In genomic region chr3:47282424-47283192, GRCh38 we compare ENCODE assay signal across 1 cellular context.
TF ChIP-seq lines count a peak whose summit lies in the region.

Gene KIF9 (minus strand): TSS chr3:47282799. CDS start chr3:47277374, 5,425 bp downstream.
Gene KLHL18 (plus strand): TSS chr3:47282944. CDS start chr3:47282966, 22 bp downstream.

TF ChIP-seq in K562, 482 proteins besides CTCF, POLR2A, EP300 and RAD21 (continued from another document):
- TF ChIP-seq ZFX (CRISPR knock-in tag; IDR thresholded peaks at IDR 0.05) (peak; percentile 95), BACH1 (tag; IDR thresholded peaks at IDR 0.05) (no peak), SMC3 (conservative IDR thresholded peaks at IDR 0.05; ENCODE audit: insufficient read depth, low read depth, low read length) (no peak), ZNF239 (CRISPR knock-in tag; IDR thresholded peaks at IDR 0.05) (no peak), ZNF121 (CRISPR knock-in tag; conservative IDR thresholded peaks at IDR 0.05) (no peak), SMAD2 (IDR thresholded peaks at IDR 0.05; ENCODE audit: low read depth, low read length) (no peak), RBM15 (IDR thresholded peaks at IDR 0.05; ENCODE audit: insufficient read depth, low read length) (no peak), RBFOX2 (IDR thresholded peaks at IDR 0.05; ENCODE audit: low read depth, low read length) (peak; percentile 96), ZNF274 (IDR thresholded peaks at IDR 0.05; ENCODE audit: borderline replicate concordance, low read depth, low read length) (no peak), SIX5 (IDR thresholded peaks at IDR 0.05; ENCODE audit: borderline replicate concordance in 1 of 2, insufficient read depth in 1 of 2, low read depth in 1 of 2, low read length in 2 of 2) (no peak), MYBL2 (IDR thresholded peaks at IDR 0.05; ENCODE audit: low read depth) (no peak), MYBL2 (CRISPR knock-in tag; IDR thresholded peaks at IDR 0.05; ENCODE audit: borderline replicate concordance) (no peak), MIER1 (IDR thresholded peaks at IDR 0.05; ENCODE audit: low read depth) (no peak; the same call in 1 of the 2 replicates), CCAR2 (IDR thresholded peaks at IDR 0.05; ENCODE audit: low read depth, low read length) (no peak), ZNF124 (CRISPR knock-in tag; IDR thresholded peaks at IDR 0.05) (no peak), ZC3H11A (IDR thresholded peaks at IDR 0.05; ENCODE audit: low read depth, low read length) (no peak), NR4A1 (CRISPR knock-in tag; IDR thresholded peaks at IDR 0.05) (no peak), NR4A1 (tag; IDR thresholded peaks at IDR 0.05) (0 out of 2 replicates have a peak, but pooled peaks have one; percentile 29), BCL6 (CRISPR knock-in tag; IDR thresholded peaks at IDR 0.05) (no peak), ZNF217 (CRISPR knock-in tag; IDR thresholded peaks at IDR 0.05) (no peak), CLOCK (CRISPR knock-in tag; IDR thresholded peaks at IDR 0.05; ENCODE audit: borderline replicate concordance) (no peak), ZNF668 (CRISPR knock-in tag; IDR thresholded peaks at IDR 0.05) (no peak), MYNN (IDR thresholded peaks at IDR 0.05) (peak; percentile 54; the same call in 1 of the 2 replicates), MYNN (CRISPR knock-in tag; IDR thresholded peaks at IDR 0.05) (no peak), ZNF655 (CRISPR knock-in tag; IDR thresholded peaks at IDR 0.05) (no peak), SMARCA4 (IDR thresholded peaks at IDR 0.05) (no peak), SRSF7 (optimal IDR thresholded peaks at IDR 0.05; ENCODE audit: low read depth, low read length) (no peak), ZNF589 (CRISPR knock-in tag; IDR thresholded peaks at IDR 0.05; ENCODE audit: low read depth) (no peak; the same call in 1 of the 2 replicates), HDAC3 (IDR thresholded peaks at IDR 0.05; ENCODE audit: borderline replicate concordance, partially characterized antibody) (peak; percentile 73)
